ENCODE assay signal across 10 cellular contexts in the genomic region with DNA sequence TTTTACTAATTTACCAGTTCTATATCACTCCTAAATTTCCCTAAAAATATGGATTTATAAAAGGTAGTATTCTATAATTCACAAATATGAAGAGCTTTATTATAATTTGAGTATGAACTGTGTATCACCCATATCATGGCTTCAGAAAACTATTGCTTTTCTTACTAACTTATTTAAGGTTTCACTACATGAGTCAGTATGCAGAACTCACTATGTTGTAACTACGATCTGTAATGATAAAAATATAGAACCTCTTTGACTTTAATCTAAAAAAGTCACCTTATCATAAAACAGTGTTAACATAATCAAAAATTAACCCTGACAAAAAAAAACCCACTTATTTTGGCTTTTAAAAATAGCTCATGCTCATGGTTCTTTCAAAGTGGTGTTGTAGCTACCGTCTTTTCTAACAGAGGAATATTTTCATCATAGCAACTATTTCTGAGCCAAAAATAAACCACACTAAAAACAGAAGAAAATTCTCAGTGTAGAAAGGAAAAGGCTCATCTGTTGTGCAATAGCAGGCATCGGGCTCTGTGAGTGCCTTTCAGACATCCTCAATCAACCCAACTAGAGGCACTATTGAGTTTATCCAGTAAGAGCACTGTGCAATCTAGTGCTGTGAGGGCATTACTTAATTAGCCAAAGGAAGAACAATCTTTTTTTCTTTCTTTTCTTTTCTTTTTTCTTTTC. TPM values are rescaled to one million over a fixed set of nuclear protein-coding genes. Genes with fewer than 3 reads are reported as not detected.
DNase-seq lines count a peak whose midpoint lies in the region; ATAC-seq and TF ChIP-seq lines count a peak whose summit lies in the region.
"Had no signal": no experiment of that assay in that cellular context is flagged by ENCODE, and none has a peak within 500 bp of the region (broad histone marks: within the 10 kb centered on the region; RNA-seq: fewer than 3 reads in every experiment).

No MANE protein-coding gene starts in this region.

- no peak overlapping the region for H2BK20ac ChIP-seq in H9 (ENCODE audit: low read depth, low read length, poor library complexity, severe bottlenecking)

- H3K4me1 Mint-ChIP-seq in activated T-cell treated with anti-CD3 and anti-CD28 coated beads, Interleukin-2, amount 50 U/mL, for 4 hours (ENCODE audit: low read depth), result peaks cover 5% of the 10 kb centered on the region
- H3K4me1 Mint-ChIP-seq in stimulated activated memory B cell treated with anti-CD40 and anti-IgM and Interleukin-4, amounts not matched to agents 10 μg/mL and 1 μg/mL and 100 μg/mL, for 72 hours, result peaks cover 36% of the 10 kb centered on the region
- no peaks in the 10 kb centered on the region for H3K4me1 Mint-ChIP-seq in H9

- H3T11ph ChIP-seq in H9 (ENCODE audit: low read length), result no peak overlapping the region

- H2BK12ac ChIP-seq in H9 (ENCODE audit: insufficient read length, low read depth, low read length), result no peak overlapping the region

- H2BK15ac ChIP-seq in H9 (ENCODE audit: low read depth, low read length), result no peak overlapping the region

- H3K79me1 ChIP-seq in H9 (ENCODE audit: insufficient read depth, low read depth, low read length, poor library complexity, severe bottlenecking), result no peaks in the 10 kb centered on the region

- no peak overlapping the region for H2AK5ac ChIP-seq in H9 (ENCODE audit: insufficient read length, low read length)

- no peak overlapping the region for H3K14ac ChIP-seq in H9 (ENCODE audit: insufficient read depth, low read length)

- no peak overlapping the region for H2BK5ac ChIP-seq in H9 (ENCODE audit: insufficient read length, low read length)

- no peak overlapping the region for H3K9ac ChIP-seq in H9 (ENCODE audit: extremely low read depth, insufficient read length, low read length)

- no peak overlapping the region for H3K18ac ChIP-seq in H9 (ENCODE audit: insufficient read length, low read depth, low read length)

- no peaks in the 10 kb centered on the region for H3K79me2 ChIP-seq in H9 (ENCODE audit: insufficient read depth, low read length)

- H2AFZ ChIP-seq in H9 (ENCODE audit: low read length), result no peak overlapping the region

- no peaks in the 10 kb centered on the region for H3K27me3 ChIP-seq in H9 (ENCODE audit: insufficient read depth, low read length)
- H3K27me3 ChIP-seq: ascending aorta had no signal

- H3K4me3 Mint-ChIP-seq in activated T-cell treated with anti-CD3 and anti-CD28 coated beads, Interleukin-2, amount 50 U/mL, for 4 hours, result no peak overlapping the region
- H3K4me3 Mint-ChIP-seq in stimulated activated memory B cell treated with anti-CD40 and anti-IgM and Interleukin-4, amounts not matched to agents 10 μg/mL and 1 μg/mL and 100 μg/mL, for 72 hours, result no peak overlapping the region
- H3K4me3 Mint-ChIP-seq in H9, result no peak overlapping the region

- H3K27ac ChIP-seq in H9 (ENCODE audit: insufficient read length, low read depth, low read length), result no peak overlapping the region
- H3K27ac ChIP-seq: ascending aorta, SK-N-MC had no signal

- no peak overlapping the region for H3K56ac ChIP-seq in H9 (ENCODE audit: insufficient read length, low read depth, low read length)

- no peaks in the 10 kb centered on the region for H3K4me1 ChIP-seq in H9 (ENCODE audit: insufficient read depth, low read length)
- H3K4me1 ChIP-seq: ascending aorta had no signal

- no peak overlapping the region for H3K4me2 ChIP-seq in H9 (ENCODE audit: insufficient read depth, insufficient read length, low read length)

- TF ChIP-seq CTCF in H9 (conservative IDR thresholded peaks at IDR 0.05), result no peak

- no peak overlapping the region for H3K23ac ChIP-seq in H9 (ENCODE audit: insufficient read length, low read depth, low read length)

- no CpG with 5 or more reads among the region's 3 CpGs for WGBS in H9 (ENCODE audit: extremely low coverage, insufficient read length, low lambda C conversion rate)

- H3K23me2 ChIP-seq in H9 (ENCODE audit: insufficient read length, low read depth, low read length, poor library complexity, severe bottlenecking), result no peaks in the 10 kb centered on the region

- H4K91ac ChIP-seq in H9 (ENCODE audit: insufficient read length, low read depth, low read length), result no peak overlapping the region

- ATAC-seq in activated T-cell treated with anti-CD3 and anti-CD28 coated beads, Interleukin-2, amount 50 U/mL, for 4 hours, result peak; percentile 41 to 51
- ATAC-seq in stimulated activated memory B cell treated with anti-CD40 and anti-IgM and Interleukin-4, amounts not matched to agents 10 μg/mL and 1 μg/mL and 100 μg/mL, for 72 hours, result peak; percentile 61
- ATAC-seq in HG02852 (IDR thresholded peaks at IDR 0.05; ENCODE audit: unreplicated experiment) (no peak), HG02759 (IDR thresholded peaks at IDR 0.05; ENCODE audit: unreplicated experiment) (no peak)

- H3K9me3 ChIP-seq in H9 (ENCODE audit: control insufficient read depth, low read depth, low read length), result no peaks in the 10 kb centered on the region

- H3K36me3 Mint-ChIP-seq in activated T-cell treated with anti-CD3 and anti-CD28 coated beads, Interleukin-2, amount 50 U/mL, for 4 hours (ENCODE audit: insufficient read depth), result no peaks in the 10 kb centered on the region
- H3K36me3 Mint-ChIP-seq in stimulated activated memory B cell treated with anti-CD40 and anti-IgM and Interleukin-4, amounts not matched to agents 10 μg/mL and 1 μg/mL and 100 μg/mL, for 72 hours, result peaks cover 21% of the 10 kb centered on the region
- H3K36me3 Mint-ChIP-seq in H9 (ENCODE audit: insufficient read depth in 1 of 3, low read depth in 3 of 3), result no peaks in the 10 kb centered on the region

- H3K27ac Mint-ChIP-seq in stimulated activated memory B cell treated with anti-CD40 and anti-IgM and Interleukin-4, amounts not matched to agents 10 μg/mL and 1 μg/mL and 100 μg/mL, for 72 hours, result peak overlapping the region; percentile 64
- H3K27ac Mint-ChIP-seq in H9, result no peak overlapping the region; a peak in 1 of 7 replicates

- H4K20me1 ChIP-seq in H9 (ENCODE audit: control insufficient read depth, insufficient read depth, insufficient read length), result no peaks in the 10 kb centered on the region

- H4K5ac ChIP-seq in H9 (ENCODE audit: insufficient read length, low read depth, low read length), result no peak overlapping the region

- no peaks in the 10 kb centered on the region for H3K9me3 Mint-ChIP-seq in activated T-cell treated with anti-CD3 and anti-CD28 coated beads, Interleukin-2, amount 50 U/mL, for 4 hours
- no peaks in the 10 kb centered on the region for H3K9me3 Mint-ChIP-seq in stimulated activated memory B cell treated with anti-CD40 and anti-IgM and Interleukin-4, amounts not matched to agents 10 μg/mL and 1 μg/mL and 100 μg/mL, for 72 hours
- H3K9me3 Mint-ChIP-seq in H9, result no peaks in the 10 kb centered on the region; a peak in 1 of 5 replicates

- no peak overlapping the region for H2BK120ac ChIP-seq in H9 (ENCODE audit: low read depth, low read length, poor library complexity, severe bottlenecking)

- H3K4ac ChIP-seq in H9 (ENCODE audit: low read depth, low read length), result no peak overlapping the region

- DNase-seq in activated T-cell treated with anti-CD3 and anti-CD28 coated beads, Interleukin-2, amount 50 U/mL, for 4 hours, result no peak
- DNase-seq in activated T-cell treated with anti-CD3 and anti-CD28 coated beads for 4 hours, result no peak
- peak; percentile 87 to 98 for DNase-seq in NOMO-1 (lab: John Stamatoyannopoulos, UW; ENCODE audit: unreplicated experiment in 2 of 2)
- DNase-seq in fibroblast of gingiva (ENCODE audit: low read depth), result peak; percentile 24
- DNase-seq in H9, result no peak

- H3K27me3 Mint-ChIP-seq in activated T-cell treated with anti-CD3 and anti-CD28 coated beads, Interleukin-2, amount 50 U/mL, for 4 hours (ENCODE audit: low read depth), result peaks cover 5% of the 10 kb centered on the region
- H3K27me3 Mint-ChIP-seq in stimulated activated memory B cell treated with anti-CD40 and anti-IgM and Interleukin-4, amounts not matched to agents 10 μg/mL and 1 μg/mL and 100 μg/mL, for 72 hours, result no peaks in the 10 kb centered on the region
- H3K27me3 Mint-ChIP-seq in H9 (ENCODE audit: low read depth), result peaks cover 18% of the 10 kb centered on the region

- no peak overlapping the region for H4K8ac ChIP-seq in H9 (replicated peaks; ENCODE audit: insufficient read length, low read depth, low read length)

RNA-seq across cellular contexts. Expression of gene ITGAM, which starts 42.1 kb away (rescaled TPM):
- 1 to 10 TPM in 1 of 3 donors, under 1 TPM in 2; 0.90 to 1.8 (median 0.99) TPM for total RNA-seq in activated T-cell treated with anti-CD3 and anti-CD28 coated beads, Interleukin-2, amount 50 U/mL, for 4 hours
- total RNA-seq in H9 (2021), result 0.18 and 0.33 TPM in 2 replicates

RNA-seq across cellular contexts. Expression of gene ITGAX, which starts 53.1 kb away (rescaled TPM):
- total RNA-seq in activated T-cell treated with anti-CD3 and anti-CD28 coated beads, Interleukin-2, amount 50 U/mL, for 4 hours, result 1 to 10 TPM in 2 of 3 donors, under 1 TPM in 1; 0.89 to 2.3 (median 2.2) TPM
- 0.15 and 0.28 TPM in 2 replicates for total RNA-seq in H9 (2021)

Comparison
In these comparisons a context has a peak if more than half of its experiments do, and no peak if none do; other contexts are left out.
1. ATAC-seq: peak in activated T-cell treated with anti-CD3 and anti-CD28 coated beads, Interleukin-2, amount 50 U/mL, for 4 hours (2 of 2) and stimulated activated memory B cell treated with anti-CD40 and anti-IgM and Interleukin-4, amounts not matched to agents 10 μg/mL and 1 μg/mL and 100 μg/mL, for 72 hours (single experiment); none in HG02852 (single experiment) and HG02759 (single experiment).
2. DNase-seq: peak in NOMO-1 (2 of 2) and fibroblast of gingiva (single experiment); none in activated T-cell treated with anti-CD3 and anti-CD28 coated beads, Interleukin-2, amount 50 U/mL, for 4 hours (single experiment), activated T-cell treated with anti-CD3 and anti-CD28 coated beads for 4 hours (single experiment) and H9 (single experiment).